In the genomic region with DNA sequence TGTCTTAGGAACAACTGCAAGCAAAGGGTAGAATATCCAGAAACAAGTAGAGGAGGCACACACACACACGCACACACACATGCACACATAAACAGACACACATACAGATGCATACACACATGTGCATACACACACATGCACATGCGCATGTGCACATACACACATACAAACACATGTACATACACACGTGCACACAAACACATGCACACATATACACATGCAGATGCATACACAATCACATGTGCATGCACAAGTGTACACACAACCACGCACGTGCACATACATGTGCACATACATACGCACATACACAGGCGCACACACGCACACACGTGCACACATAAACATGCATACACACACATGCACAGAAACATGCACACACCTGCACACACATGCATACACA, we compare ENCODE assay signal across 2 cellular contexts.
TF ChIP-seq lines count a peak whose summit lies in the region.

No MANE protein-coding gene starts in this region.

TF ChIP-seq in GM12891, 5 proteins besides CTCF, POLR2A, EP300 and RAD21:
- TF ChIP-seq POU2F2 (IDR thresholded peaks at IDR 0.05; ENCODE audit: low read depth, low read length) (no peak), PAX5 (IDR thresholded peaks at IDR 0.05; ENCODE audit: insufficient read depth, low read length, severe bottlenecking) (no peak), TAF1 (IDR thresholded peaks at IDR 0.05; ENCODE audit: low read depth, low read length) (no peak), POLR2AphosphoS5 (IDR thresholded peaks at IDR 0.05; ENCODE audit: low read depth, low read length) (no peak), SPI1 (IDR thresholded peaks at IDR 0.05; ENCODE audit: low read depth, low read length) (no peak)

TF ChIP-seq in H1, 55 proteins besides CTCF, POLR2A, EP300 and RAD21:
- TF ChIP-seq CHD7 (IDR thresholded peaks at IDR 0.05; ENCODE audit: insufficient replicate concordance, low read length) (no peak), ATF2 (IDR thresholded peaks at IDR 0.05; ENCODE audit: low read length) (no peak), KDM1A (IDR thresholded peaks at IDR 0.05; ENCODE audit: borderline replicate concordance, low read length) (no peak), CEBPB (IDR thresholded peaks at IDR 0.05; ENCODE audit: low read depth, low read length) (no peak), MAFK (IDR thresholded peaks at IDR 0.05; ENCODE audit: low read depth, low read length) (no peak), FOSL1 (IDR thresholded peaks at IDR 0.05; ENCODE audit: insufficient read depth, low read depth, low read length) (no peak), TCF12 (IDR thresholded peaks at IDR 0.05; ENCODE audit: low read depth, low read length) (no peak), SIRT6 (IDR thresholded peaks at IDR 0.05; ENCODE audit: low read length) (no peak), SIN3A (conservative IDR thresholded peaks at IDR 0.05 in 1 of 2, IDR thresholded peaks at IDR 0.05 in 1 of 2; ENCODE audit: low read depth in 1 of 2, low read length in 2 of 2) (no peak), SP4 (IDR thresholded peaks at IDR 0.05; ENCODE audit: low read length) (no peak), GTF2F1 (IDR thresholded peaks at IDR 0.05; ENCODE audit: borderline replicate concordance, low read depth, low read length) (no peak), SRF (IDR thresholded peaks at IDR 0.05; ENCODE audit: low read depth, low read length) (no peak), YY1 (IDR thresholded peaks at IDR 0.05; ENCODE audit: low read depth, low read length) (no peak), RNF2 (IDR thresholded peaks at IDR 0.05; ENCODE audit: borderline replicate concordance, low read depth, low read length, missing control alignments, poor library complexity, severe bottlenecking) (no peak)
- TF ChIP-seq, protein P1, sequence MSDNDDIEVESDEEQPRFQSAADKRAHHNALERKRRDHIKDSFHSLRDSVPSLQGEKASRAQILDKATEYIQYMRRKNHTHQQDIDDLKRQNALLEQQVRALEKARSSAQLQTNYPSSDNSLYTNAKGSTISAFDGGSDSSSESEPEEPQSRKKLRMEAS (IDR thresholded peaks at IDR 0.05): no peak
